ENCODE assay signal across 11 cellular contexts in genomic region chr17:29682987-29683386, GRCh38.
DNase-seq lines count a peak whose midpoint lies in the region; ATAC-seq, FAIRE-seq and TF ChIP-seq lines count a peak whose summit lies in the region.
"Had no signal": no experiment of that assay in that cellular context is flagged by ENCODE, and none has a peak within 500 bp of the region (broad histone marks: within the 10 kb centered on the region; RNA-seq: fewer than 3 reads in every experiment).

No MANE protein-coding gene starts in this region.

- H3K27ac ChIP-seq in endodermal cell (ENCODE audit: low read depth, low read length), result no peak overlapping the region

- no peaks in the 10 kb centered on the region for H3K9me2 ChIP-seq in Loucy (replicated peaks; ENCODE audit: low read depth, low read length)

- H4K20me1 ChIP-seq in Loucy (ENCODE audit: insufficient read depth, low read length, poor library complexity, severe bottlenecking), result no peaks in the 10 kb centered on the region

- no peaks in the 10 kb centered on the region for H3K9me3 Mint-ChIP-seq in endodermal cell
- H3K9me3 Mint-ChIP-seq in natural killer cell, result no peaks in the 10 kb centered on the region

- DNase-seq in AG20443 (ENCODE audit: low spot score) (peak; percentile 27), endodermal cell (no peak), natural killer cell (no peak), D721Med (ENCODE audit: insufficient read length, low spot score) (no peak)
- no peak for DNase-seq in stimulated activated CD4-positive, alpha-beta T cell treated with anti-CD3 and anti-CD28 coated beads, Interleukin-12 subunit alpha, Interleukin-12 subunit beta, amount 100 ng/mL, for 4 hours
- DNase-seq: DMS53; NCI-H2029; stimulated activated CD4-positive, alpha-beta T cell treated with anti-CD3 and anti-CD28 coated beads, Interleukin-4, amount 100 ng/mL, for 4 hours had no signal

- FAIRE-seq in D721Med (lab: Jason Lieb, UNC), result no peak

- H3K4me2 ChIP-seq in Loucy (ENCODE audit: low read depth, low read length, poor library complexity, severe bottlenecking), result peak overlapping the region; percentile 77

- WGBS in endodermal cell (ENCODE audit: insufficient coverage in 1 of 2, insufficient read length in 1 of 2), 2 experiments, result 88 to 89% methylated on average over 3 of the region's 3 CpGs

- H3K9ac ChIP-seq in Loucy (ENCODE audit: low read depth, low read length, poor library complexity, severe bottlenecking) (peak overlapping the region; percentile 74), endodermal cell (ENCODE audit: extremely low read depth, low read length, poor library complexity, severe bottlenecking) (no peak overlapping the region)

- H3F3A ChIP-seq in Loucy (ENCODE audit: low read depth), result no peaks in the 10 kb centered on the region

- H3K27ac Mint-ChIP-seq in endodermal cell (peak overlapping the region; percentile 40), natural killer cell (peak overlapping the region; percentile 79)

- H3K36me3 Mint-ChIP-seq in endodermal cell (ENCODE audit: low read depth) (no peaks in the 10 kb centered on the region), natural killer cell (no peaks in the 10 kb centered on the region)

- peaks cover 11% of the 10 kb centered on the region for H3K36me3 ChIP-seq in Loucy (ENCODE audit: insufficient read depth, low read length)
- H3K36me3 ChIP-seq in endodermal cell (ENCODE audit: control insufficient read depth, insufficient read depth, low read length), result no peaks in the 10 kb centered on the region

- H3K79me2 ChIP-seq in Loucy (ENCODE audit: insufficient read depth, low read length), result no peaks in the 10 kb centered on the region

- no peaks in the 10 kb centered on the region for H3K9me3 ChIP-seq in Loucy (ENCODE audit: insufficient read depth, low read depth, low read length)
- no peaks in the 10 kb centered on the region for H3K9me3 ChIP-seq in endodermal cell (ENCODE audit: control insufficient read depth, low read length)

- H3K4me3 Mint-ChIP-seq in endodermal cell (no peak overlapping the region), natural killer cell (no peak overlapping the region)

- intact Hi-C loops in natural killer cell (cut with micrococcal nuclease), result loop anchor here (5.0 kb wide), 1 partner anchor 94 kb away; no protein-coding TSS in a partner anchor

- H3K27me3 ChIP-seq in Loucy (ENCODE audit: insufficient read depth, low read length, poor library complexity, severe bottlenecking), result no peaks in the 10 kb centered on the region
- no peaks in the 10 kb centered on the region for H3K27me3 ChIP-seq in endodermal cell (ENCODE audit: control insufficient read depth, insufficient read depth, low read length, poor library complexity, severe bottlenecking)

- H3K4me1 Mint-ChIP-seq in endodermal cell (peaks cover 3% of the 10 kb centered on the region), natural killer cell (peaks cover 12 to 13% of the 10 kb centered on the region in 2 donors)

- no peak overlapping the region for H2AFZ ChIP-seq in Loucy (ENCODE audit: low read length)

- H3K4me1 ChIP-seq in Loucy (ENCODE audit: insufficient read depth, low read length, poor library complexity, severe bottlenecking), result peaks cover 22% of the 10 kb centered on the region
- H3K4me1 ChIP-seq in endodermal cell (ENCODE audit: control insufficient read depth, insufficient read depth, low read length), result no peaks in the 10 kb centered on the region

- H3K27me3 Mint-ChIP-seq in endodermal cell (ENCODE audit: insufficient read depth), result no peaks in the 10 kb centered on the region
- no peaks in the 10 kb centered on the region for H3K27me3 Mint-ChIP-seq in natural killer cell (ENCODE audit: low read depth in 2 of 2)

- ATAC-seq in natural killer cell, result no peak
- no peak for ATAC-seq in GM21381 (IDR thresholded peaks at IDR 0.05; ENCODE audit: unreplicated experiment)
- ATAC-seq in HG03521 (IDR thresholded peaks at IDR 0.05; ENCODE audit: unreplicated experiment), result no peak

- H3K4me3 ChIP-seq in Loucy (ENCODE audit: low read length, poor library complexity, severe bottlenecking), result no peak overlapping the region
- no peak overlapping the region for H3K4me3 ChIP-seq in endodermal cell (ENCODE audit: low read length)

- TF ChIP-seq CTCF in Loucy (conservative IDR thresholded peaks at IDR 0.05; ENCODE audit: low read length), result no peak
- no peak for TF ChIP-seq CTCF in endodermal cell (conservative IDR thresholded peaks at IDR 0.05)
- no peak for TF ChIP-seq CTCF in natural killer cell (IDR thresholded peaks at IDR 0.05)
- TF ChIP-seq CTCF in D721Med (IDR thresholded peaks at IDR 0.05; ENCODE audit: insufficient read depth, missing control alignments), result no peak
